Comparison of ENCODE assay signal across 9 cellular contexts in genomic region chr2:45494275-45494977, GRCh38.
DNase-seq lines count a peak whose midpoint lies in the region; ATAC-seq and TF ChIP-seq lines count a peak whose summit lies in the region.
"Had no signal": no experiment of that assay in that cellular context is flagged by ENCODE, and none has a peak within 500 bp of the region (broad histone marks: within the 10 kb centered on the region; RNA-seq: fewer than 3 reads in every experiment).

No MANE protein-coding gene starts in this region.

- H3K27ac ChIP-seq in CD4-positive, CD25-positive, alpha-beta regulatory T cell (ENCODE audit: insufficient read depth, low read length, poor library complexity, severe bottlenecking) = no peak overlapping the region
- H3K27ac ChIP-seq in GM23338 (ENCODE audit: low read depth) = no peak overlapping the region
- H3K27ac ChIP-seq in testis = no peak overlapping the region

- no peak overlapping the region for H3K4me3 Mint-ChIP-seq in CD4-positive, CD25-positive, alpha-beta regulatory T cell
- H3K4me3 Mint-ChIP-seq in GM23338 = no peak overlapping the region
- H3K4me3 Mint-ChIP-seq in immature natural killer cell = no peak overlapping the region
- no peak overlapping the region for H3K4me3 Mint-ChIP-seq in stimulated activated effector memory CD8-positive, alpha-beta T cell treated with anti-CD3 and anti-CD28 coated beads, Interleukin-12 subunit alpha, Interleukin-12 subunit beta, amount 100 ng/mL, for 72 hours
- H3K4me3 Mint-ChIP-seq: naive thymus-derived CD8-positive, alpha-beta T cell had no signal

- no peak overlapping the region for H3K4me3 ChIP-seq in CD4-positive, CD25-positive, alpha-beta regulatory T cell (ENCODE audit: low read depth, low read length)
- H3K4me3 ChIP-seq in GM23338 (no peak overlapping the region), testis (no peak overlapping the region)

- H3K36me3 ChIP-seq in CD4-positive, CD25-positive, alpha-beta regulatory T cell (ENCODE audit: control insufficient read depth, insufficient read depth, low read length) = no peaks in the 10 kb centered on the region
- H3K36me3 ChIP-seq in GM23338 (ENCODE audit: insufficient read depth) (no peaks in the 10 kb centered on the region), testis (ENCODE audit: low read depth, missing control alignments) (no peaks in the 10 kb centered on the region)

- H3K79me2 ChIP-seq in GM23338 (replicated peaks; ENCODE audit: insufficient read depth) = no peaks in the 10 kb centered on the region

- no peaks in the 10 kb centered on the region for H3K9me3 Mint-ChIP-seq in CD4-positive, CD25-positive, alpha-beta regulatory T cell
- H3K9me3 Mint-ChIP-seq in GM23338 = no peaks in the 10 kb centered on the region
- no peaks in the 10 kb centered on the region for H3K9me3 Mint-ChIP-seq in immature natural killer cell
- H3K9me3 Mint-ChIP-seq in stimulated activated effector memory CD8-positive, alpha-beta T cell treated with anti-CD3 and anti-CD28 coated beads, Interleukin-12 subunit alpha, Interleukin-12 subunit beta, amount 100 ng/mL, for 72 hours = no peaks in the 10 kb centered on the region
- H3K9me3 Mint-ChIP-seq: naive thymus-derived CD8-positive, alpha-beta T cell had no signal

- ATAC-seq in CD4-positive, CD25-positive, alpha-beta regulatory T cell (ENCODE audit: low read depth in 2 of 2) = no peak
- ATAC-seq in GM23338 = no peak; the same call in 2 of the 3 replicates
- ATAC-seq in stimulated activated effector memory CD8-positive, alpha-beta T cell treated with anti-CD3 and anti-CD28 coated beads, Interleukin-12 subunit alpha, Interleukin-12 subunit beta, amount 100 ng/mL, for 72 hours = no peak
- ATAC-seq: naive thymus-derived CD8-positive, alpha-beta T cell had no signal

- H3K4me2 ChIP-seq in GM23338 = no peak overlapping the region

- H3K27ac Mint-ChIP-seq in CD4-positive, CD25-positive, alpha-beta regulatory T cell = peak overlapping the region in 1 of 3 donors; percentile 39
- H3K27ac Mint-ChIP-seq in GM23338 (no peak overlapping the region; the same call in 1 of the 2 replicates), immature natural killer cell (peak overlapping the region in 3 of 6 donors; percentile 47 to 79 (median 77))
- no peak overlapping the region for H3K27ac Mint-ChIP-seq in stimulated activated effector memory CD8-positive, alpha-beta T cell treated with anti-CD3 and anti-CD28 coated beads, Interleukin-12 subunit alpha, Interleukin-12 subunit beta, amount 100 ng/mL, for 72 hours

- no peaks in the 10 kb centered on the region for H3K27me3 Mint-ChIP-seq in CD4-positive, CD25-positive, alpha-beta regulatory T cell
- no peaks in the 10 kb centered on the region for H3K27me3 Mint-ChIP-seq in GM23338 (ENCODE audit: insufficient read depth, low read depth, poor library complexity)
- peaks cover 0 to 3% (median 0%) of the 10 kb centered on the region in 3 donors for H3K27me3 Mint-ChIP-seq in immature natural killer cell (ENCODE audit: low read depth in 3 of 3)
- H3K27me3 Mint-ChIP-seq: naive thymus-derived CD8-positive, alpha-beta T cell had no signal

- no peaks in the 10 kb centered on the region for H3K27me3 ChIP-seq in CD4-positive, CD25-positive, alpha-beta regulatory T cell (ENCODE audit: control insufficient read depth, insufficient read depth, low read length)
- H3K27me3 ChIP-seq in GM23338 (ENCODE audit: insufficient read depth) = no peaks in the 10 kb centered on the region
- no peaks in the 10 kb centered on the region for H3K27me3 ChIP-seq in testis

- no peaks in the 10 kb centered on the region for H3K36me3 Mint-ChIP-seq in CD4-positive, CD25-positive, alpha-beta regulatory T cell
- H3K36me3 Mint-ChIP-seq in GM23338 (ENCODE audit: low read depth) (peaks cover 11% of the 10 kb centered on the region; the same call in 2 of the 3 replicates), immature natural killer cell (no peaks in the 10 kb centered on the region)
- no peaks in the 10 kb centered on the region for H3K36me3 Mint-ChIP-seq in stimulated activated effector memory CD8-positive, alpha-beta T cell treated with anti-CD3 and anti-CD28 coated beads, Interleukin-12 subunit alpha, Interleukin-12 subunit beta, amount 100 ng/mL, for 72 hours

- no peak for TF ChIP-seq POLR2A in testis (IDR thresholded peaks at IDR 0.05)

- WGBS in testis, 2 donors = 18 to 26% methylated on average over 2 of the region's 2 CpGs

- TF ChIP-seq CTCF in GM23338 (conservative IDR thresholded peaks at IDR 0.05; ENCODE audit: low read depth in 2 of 2) = peak; percentile 74 to 90
- peak; percentile 66 to 70 (median 67) for TF ChIP-seq CTCF in testis (IDR thresholded peaks at IDR 0.05)

- H3K4me1 ChIP-seq in CD4-positive, CD25-positive, alpha-beta regulatory T cell (ENCODE audit: control insufficient read depth, insufficient read depth, low read length, poor library complexity, severe bottlenecking) = no peaks in the 10 kb centered on the region
- H3K4me1 ChIP-seq in GM23338 (ENCODE audit: insufficient read depth) (peaks cover 24% of the 10 kb centered on the region), testis (no peaks in the 10 kb centered on the region)

- H3K4me1 Mint-ChIP-seq in CD4-positive, CD25-positive, alpha-beta regulatory T cell = peaks cover 3 to 15% (median 8%) of the 10 kb centered on the region in 4 donors
- H3K4me1 Mint-ChIP-seq in GM23338 (peaks cover 19% of the 10 kb centered on the region), immature natural killer cell (peaks cover 4 to 8% of the 10 kb centered on the region in 2 donors)
- peaks cover 25% of the 10 kb centered on the region for H3K4me1 Mint-ChIP-seq in stimulated activated effector memory CD8-positive, alpha-beta T cell treated with anti-CD3 and anti-CD28 coated beads, Interleukin-12 subunit alpha, Interleukin-12 subunit beta, amount 100 ng/mL, for 72 hours

- no peak overlapping the region for H2AFZ ChIP-seq in GM23338

- no peaks in the 10 kb centered on the region for H4K20me1 ChIP-seq in GM23338 (replicated peaks; ENCODE audit: insufficient read depth)

- H3K9me3 ChIP-seq in CD4-positive, CD25-positive, alpha-beta regulatory T cell (ENCODE audit: control insufficient read depth in 2 of 2, low read length in 2 of 2) = no peaks in the 10 kb centered on the region
- no peaks in the 10 kb centered on the region for H3K9me3 ChIP-seq in testis

- H3F3A ChIP-seq in GM23338 (replicated peaks; ENCODE audit: low read depth) = no peaks in the 10 kb centered on the region

- H3K9me2 ChIP-seq in GM23338 (ENCODE audit: insufficient read depth) = no peaks in the 10 kb centered on the region

- intact Hi-C loops in testis (cut with DNase I; ENCODE audit: low total_unique reads) = loop anchor here (10.0 kb wide), 1 partner anchor 520 kb away; no protein-coding TSS in a partner anchor

- peak in 2 of 3 donors; percentile 40 to 69 for DNase-seq in CD4-positive, CD25-positive, alpha-beta regulatory T cell
- DNase-seq in GM23338 (ENCODE audit: low spot score) = peak; percentile 86
- peak; percentile 79 for DNase-seq in NCI-H2171 treated with DMSO at 0.1 percent for 48 hours (lab: John Stamatoyannopoulos, UW)
- peak; percentile 46 for DNase-seq in amniotic stem cell (lab: John Stamatoyannopoulos, UW)
- DNase-seq in immature natural killer cell = peak; percentile 17 to 41 (median 36)
- DNase-seq in testis = no peak
- DNase-seq in OCI-M2 (lab: John Stamatoyannopoulos, UW; ENCODE audit: unreplicated experiment) = no peak
- DNase-seq in stimulated activated effector memory CD8-positive, alpha-beta T cell treated with anti-CD3 and anti-CD28 coated beads, Interleukin-12 subunit alpha, Interleukin-12 subunit beta, amount 100 ng/mL, for 72 hours (ENCODE audit: low spot score in 2 of 2) = no peak

TF ChIP-seq in GM23338, 12 proteins besides CTCF, POLR2A, EP300 and RAD21 (continues in another document):
- TF ChIP-seq REST (IDR thresholded peaks at IDR 0.05; ENCODE audit: unreplicated experiment) (no peak), ETS1 (IDR thresholded peaks at IDR 0.05) (no peak), STAT1 (IDR thresholded peaks at IDR 0.05; ENCODE audit: unreplicated experiment) (no peak), ZNF331 (CRISPR knock-in tag; IDR thresholded peaks at IDR 0.05; ENCODE audit: low read depth) (no peak), EZH2 (IDR thresholded peaks at IDR 0.05; ENCODE audit: low read depth, unreplicated experiment) (no peak), ZNF114 (CRISPR knock-in tag; IDR thresholded peaks at IDR 0.05) (no peak), JUNB (IDR thresholded peaks at IDR 0.05; ENCODE audit: unreplicated experiment) (no peak)

Comparison
In these comparisons a context has a peak if more than half of its experiments do, and no peak if none do; other contexts are left out.
1. DNase-seq: peak in CD4-positive, CD25-positive, alpha-beta regulatory T cell (2 of 3), GM23338 (single experiment), NCI-H2171 treated with DMSO at 0.1 percent for 48 hours (single experiment), amniotic stem cell (single experiment) and immature natural killer cell (3 of 3); none in testis (single experiment), OCI-M2 (single experiment) and stimulated activated effector memory CD8-positive, alpha-beta T cell treated with anti-CD3 and anti-CD28 coated beads, Interleukin-12 subunit alpha, Interleukin-12 subunit beta, amount 100 ng/mL, for 72 hours (0 of 2).